In the genomic region with DNA sequence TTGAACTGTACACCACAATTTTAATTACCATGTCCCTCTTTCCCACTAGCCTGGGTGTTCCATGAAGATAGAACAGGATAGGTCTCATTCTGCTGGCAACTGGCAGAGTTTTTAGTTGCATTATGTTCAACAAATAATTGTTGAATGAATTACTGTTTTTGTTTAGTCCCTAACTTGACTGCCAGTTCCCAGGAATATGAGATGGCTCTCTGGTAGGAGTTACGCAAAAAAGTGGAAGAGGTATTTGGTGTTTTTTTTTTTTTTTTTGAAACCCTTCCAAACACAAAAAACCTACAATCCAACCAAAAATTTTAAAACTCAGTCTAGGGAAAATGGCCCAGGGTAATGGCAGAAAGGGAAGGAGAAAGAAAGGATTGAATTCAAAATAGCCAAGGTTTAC, we compare ENCODE assay signal across 27 cellular contexts.
"Had no signal": no experiment of that assay in that cellular context is flagged by ENCODE, and none has a peak within 500 bp of the region (broad histone marks: within the 10 kb centered on the region; RNA-seq: fewer than 3 reads in every experiment).

No MANE protein-coding gene starts in this region.

- DNase-seq: activated B cell treated with CpG ODN at 0.5 μM for 24 hours; activated CD4-positive, alpha-beta memory T cell treated with anti-CD3 and anti-CD28 coated beads for 36 hours; activated CD4-positive, alpha-beta T cell treated with anti-CD3 and anti-CD28 coated beads for 1 hour; activated CD4-positive, alpha-beta T cell treated with anti-CD3 and anti-CD28 coated beads, Interleukin-2, amount 10 ng/mL, durations not matched to agents 7 days and 5 days; activated CD8-positive, alpha-beta memory T cell treated with anti-CD3 and anti-CD28 coated beads for 24 hours; activated effector memory CD4-positive, alpha-beta T cell treated with anti-CD3 and anti-CD28 coated beads, Interleukin-2, amount 50 U/mL, for 16 hours; activated naive CD4-positive, alpha-beta T cell treated with Interleukin-2 at 50 U/mL for 16 hours; activated naive CD8-positive, alpha-beta T cell treated with anti-CD3 and anti-CD28 coated beads, Interleukin-2, amount 50 U/mL, for 24 hours; activated T-cell treated with anti-CD3 and anti-CD28 coated beads, Interleukin-2, amount 50 U/mL, for 4 hours; amygdala; Karpas-422; NCI-H1048; NCI-H1694; NCI-H2029; NCI-H2107; NCI-H345; NCI-H510A; NCI-H526 treated with DMSO at 0.1 percent for 48 hours; NCI-H82; Right ventricle myocardium superior; RPMI8226; SW 1271 had no signal

- H3K36me3 ChIP-seq: cardiac muscle cell, SJSA1 had no signal

- H3K27ac ChIP-seq: cardiac muscle cell, SJSA1 had no signal

- H3K9me3 Mint-ChIP-seq: activated B cell treated with CpG ODN at 0.5 μM for 24 hours; activated CD4-positive, alpha-beta memory T cell treated with anti-CD3 and anti-CD28 coated beads for 36 hours; activated naive CD4-positive, alpha-beta T cell treated with anti-CD3 and anti-CD28 coated beads, Interleukin-2, amount 50 U/mL, for 72 hours; activated naive CD8-positive, alpha-beta T cell treated with anti-CD3 and anti-CD28 coated beads, Interleukin-2, amount 50 U/mL, for 24 hours; activated T-cell treated with anti-CD3 and anti-CD28 coated beads, Interleukin-2, amount 50 U/mL, for 4 hours; brain had no signal

- H3K9me3 ChIP-seq: SJSA1 had no signal

- H3K27me3 Mint-ChIP-seq: activated CD4-positive, alpha-beta memory T cell treated with anti-CD3 and anti-CD28 coated beads for 36 hours; activated CD4-positive, alpha-beta T cell treated with anti-CD3 and anti-CD28 coated beads, Interleukin-2, amount 10 ng/mL, durations not matched to agents 7 days and 5 days; activated naive CD8-positive, alpha-beta T cell treated with anti-CD3 and anti-CD28 coated beads, Interleukin-2, amount 50 U/mL, for 24 hours; brain had no signal

- H3K4me3 ChIP-seq: cardiac muscle cell, K562, SJSA1 had no signal

- H3K4me1 Mint-ChIP-seq: activated B cell treated with CpG ODN at 0.5 μM for 24 hours had no signal

- H3K27ac Mint-ChIP-seq: activated B cell treated with CpG ODN at 0.5 μM for 24 hours; activated CD4-positive, alpha-beta memory T cell treated with anti-CD3 and anti-CD28 coated beads for 36 hours; activated CD4-positive, alpha-beta T cell treated with anti-CD3 and anti-CD28 coated beads, Interleukin-2, amount 10 ng/mL, durations not matched to agents 7 days and 5 days; activated naive CD4-positive, alpha-beta T cell treated with anti-CD3 and anti-CD28 coated beads, Interleukin-2, amount 50 U/mL, for 72 hours; activated naive CD8-positive, alpha-beta T cell treated with anti-CD3 and anti-CD28 coated beads, Interleukin-2, amount 50 U/mL, for 24 hours had no signal

- H3K4me3 Mint-ChIP-seq: activated B cell treated with CpG ODN at 0.5 μM for 24 hours; activated CD4-positive, alpha-beta memory T cell treated with anti-CD3 and anti-CD28 coated beads for 36 hours; activated CD4-positive, alpha-beta T cell treated with anti-CD3 and anti-CD28 coated beads, Interleukin-2, amount 10 ng/mL, durations not matched to agents 7 days and 5 days; activated naive CD8-positive, alpha-beta T cell treated with anti-CD3 and anti-CD28 coated beads, Interleukin-2, amount 50 U/mL, for 24 hours; activated T-cell treated with anti-CD3 and anti-CD28 coated beads, Interleukin-2, amount 50 U/mL, for 4 hours; brain had no signal

- H3K27me3 ChIP-seq: cardiac muscle cell, SJSA1 had no signal

- H3K36me3 Mint-ChIP-seq: activated naive CD4-positive, alpha-beta T cell treated with anti-CD3 and anti-CD28 coated beads, Interleukin-2, amount 50 U/mL, for 72 hours had no signal
